In the genomic region with DNA sequence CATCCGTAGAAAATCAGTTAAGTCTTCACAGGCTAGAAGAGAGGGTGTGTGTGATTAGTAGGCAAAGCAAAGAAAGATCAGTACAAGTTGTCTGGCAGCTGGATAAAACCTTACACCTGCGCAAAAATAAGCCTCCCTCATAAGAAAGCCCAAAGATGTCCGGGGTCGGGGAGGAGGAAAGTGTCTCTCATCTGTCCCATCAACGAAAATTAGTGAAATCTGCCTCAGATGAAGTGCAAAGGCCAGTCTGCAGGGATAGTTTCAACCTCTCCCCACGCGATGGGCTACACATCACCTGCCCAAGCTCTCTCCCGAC, we compare ENCODE assay signal across 8 cellular contexts.
DNase-seq lines count a peak whose midpoint lies in the region; ATAC-seq and TF ChIP-seq lines count a peak whose summit lies in the region.

No MANE protein-coding gene starts in this region.

- H3K79me1 ChIP-seq in neuronal stem cell (ENCODE audit: low read depth, low read length), result no peaks in the 10 kb centered on the region

- POLR2A ChIA-PET in PC-3 (lab: Charles Lee; ENCODE audit: unreplicated experiment), result no interaction called here

- H3K4me1 ChIP-seq in DND-41 (ENCODE audit: insufficient read depth, low read length) (peaks cover 52% of the 10 kb centered on the region), PC-3 (ENCODE audit: insufficient read depth, low read length) (peaks cover 7% of the 10 kb centered on the region), neuronal stem cell (ENCODE audit: control insufficient read depth in 2 of 2, insufficient read depth in 1 of 2, low read depth in 1 of 2, low read length in 2 of 2) (peaks cover 0 to 7% of the 10 kb centered on the region in 2 donors), body of pancreas (peaks cover 26% of the 10 kb centered on the region)

- no peak for TF ChIP-seq POLR2A in body of pancreas (IDR thresholded peaks at IDR 0.05)

- no peaks in the 10 kb centered on the region for H3K9me2 ChIP-seq in PC-3 (replicated peaks; ENCODE audit: low read length)

- peak overlapping the region; percentile 50 for H3K27ac Mint-ChIP-seq in endothelial cell (ENCODE audit: unreplicated experiment)

- intact Hi-C loops in PC-3 (cut with micrococcal nuclease) (no loop called here), body of pancreas (cut with DNase I) (no loop called here)

- peaks cover 5% of the 10 kb centered on the region; the same call in 1 of the 2 replicates for H3K79me2 ChIP-seq in DND-41 (ENCODE audit: insufficient read depth, low read length)
- H3K79me2 ChIP-seq in PC-3 (ENCODE audit: low read length), result no peaks in the 10 kb centered on the region

- peak overlapping the region; percentile 95 for H3K23ac ChIP-seq in neuronal stem cell (ENCODE audit: low read depth, low read length, poor library complexity)

- H2AFZ ChIP-seq in DND-41 (ENCODE audit: low read depth, low read length) (peak overlapping the region; percentile 72), PC-3 (ENCODE audit: low read length) (peak overlapping the region; percentile 96), neuronal stem cell (ENCODE audit: low read length) (peak overlapping the region; percentile 97)

- H3K4me3 Mint-ChIP-seq in endothelial cell (ENCODE audit: unreplicated experiment), result peak overlapping the region; percentile 93

- peak overlapping the region; percentile 81 for H2BK15ac ChIP-seq in neuronal stem cell (ENCODE audit: low read length)

- H2BK5ac ChIP-seq in neuronal stem cell (ENCODE audit: low read length), result no peak overlapping the region

- peak overlapping the region; percentile 82 for H3K9ac ChIP-seq in DND-41 (ENCODE audit: low read depth, low read length)
- peak overlapping the region; percentile 59 for H3K9ac ChIP-seq in PC-3 (ENCODE audit: low read length)
- H3K9ac ChIP-seq in neuronal stem cell (ENCODE audit: low read depth, low read length, poor library complexity), result no peak overlapping the region

- H3F3A ChIP-seq in PC-3 (ENCODE audit: low read length, unreplicated experiment), result no peaks in the 10 kb centered on the region

- H2BK120ac ChIP-seq in neuronal stem cell (ENCODE audit: low read depth, low read length), result no peak overlapping the region

- H3K27me3 Mint-ChIP-seq in endothelial cell (ENCODE audit: unreplicated experiment), result peaks cover 4% of the 10 kb centered on the region

- no peak overlapping the region for H2BK12ac ChIP-seq in neuronal stem cell (ENCODE audit: low read length)

- no peak overlapping the region for H3K4ac ChIP-seq in neuronal stem cell (ENCODE audit: low read length)

- no peak overlapping the region for H4K91ac ChIP-seq in neuronal stem cell (ENCODE audit: low read depth, low read length, poor library complexity)

- no peaks in the 10 kb centered on the region for H3K9me3 Mint-ChIP-seq in endothelial cell (ENCODE audit: unreplicated experiment)

- peaks cover 11% of the 10 kb centered on the region for H3K4me1 Mint-ChIP-seq in endothelial cell (ENCODE audit: unreplicated experiment)

- H3K27me3 ChIP-seq in DND-41 (ENCODE audit: insufficient read depth, low read length, poor library complexity) (no peaks in the 10 kb centered on the region), PC-3 (ENCODE audit: low read length) (no peaks in the 10 kb centered on the region), neuronal stem cell (ENCODE audit: control insufficient read depth in 3 of 3, insufficient read depth in 3 of 3, low read depth in 1 of 3, low read length in 3 of 3) (peaks cover 0 to 37% (median 0%) of the 10 kb centered on the region in 3 experiments), body of pancreas (no peaks in the 10 kb centered on the region)

- CTCF ChIA-PET in PC-3 (lab: Charles Lee), result no interaction called here

- H3K9me3 ChIP-seq in DND-41 (ENCODE audit: insufficient read depth, low read length, severe bottlenecking) (no peaks in the 10 kb centered on the region), PC-3 (ENCODE audit: low read length) (no peaks in the 10 kb centered on the region), neuronal stem cell (replicated peaks in 1 of 2; ENCODE audit: control insufficient read depth in 2 of 2, insufficient read depth in 1 of 2, low read depth in 1 of 2, low read length in 2 of 2) (no peaks in the 10 kb centered on the region), body of pancreas (no peaks in the 10 kb centered on the region)

- ATAC-seq in DND-41 (ENCODE audit: insufficient read depth, low read depth) (no peak), PC-3 (no peak), body of pancreas (no peak), GM18909 (IDR thresholded peaks at IDR 0.05; ENCODE audit: poor library complexity, unreplicated experiment) (no peak)

- no TSS peak for BruUV-seq in PC-3 (replicated peaks; lab: Mats Ljungman, UMichigan)

- H2AK5ac ChIP-seq in neuronal stem cell (ENCODE audit: low read depth, low read length), result no peak overlapping the region

- DNase-seq in DND-41 (no peak), PC-3 (no peak), endothelial cell (ENCODE audit: low spot score) (no peak), neuronal stem cell (ENCODE audit: low spot score) (no peak), body of pancreas (no peak), NCI-H2227 (lab: John Stamatoyannopoulos, UW; ENCODE audit: unreplicated experiment) (no peak), Kasumi-1 (lab: John Stamatoyannopoulos, UW) (no peak)

- H3K27ac ChIP-seq in DND-41 (ENCODE audit: low read length) (peak overlapping the region; percentile 90), PC-3 (ENCODE audit: low read length) (no peak overlapping the region), neuronal stem cell (replicated peaks; ENCODE audit: low read length) (peak overlapping the region; percentile 68), body of pancreas (peak overlapping the region in 2 of 4 donors; percentile 66 to 71)

- H3K36me3 Mint-ChIP-seq in endothelial cell (ENCODE audit: low read depth, unreplicated experiment), result peaks cover 5% of the 10 kb centered on the region

- H3K4me2 ChIP-seq in DND-41 (ENCODE audit: insufficient read depth, low read length) (peak overlapping the region; percentile 73), PC-3 (ENCODE audit: low read length) (peak overlapping the region; percentile 83), neuronal stem cell (ENCODE audit: insufficient read depth, low read length, poor library complexity, severe bottlenecking) (peak overlapping the region; percentile 81)

- H3K14ac ChIP-seq in neuronal stem cell (ENCODE audit: low read length), result no peak overlapping the region

- TF ChIP-seq CTCF in DND-41 (IDR thresholded peaks at IDR 0.05; ENCODE audit: borderline replicate concordance, extremely low read depth, low read length, poor library complexity, severe bottlenecking), result no peak
- no peak for TF ChIP-seq CTCF in PC-3 (conservative IDR thresholded peaks at IDR 0.05; ENCODE audit: low read depth, low read length)
- TF ChIP-seq CTCF in endothelial cell (IDR thresholded peaks at IDR 0.05; ENCODE audit: unreplicated experiment), result no peak
- TF ChIP-seq CTCF in body of pancreas (IDR thresholded peaks at IDR 0.05), result no peak

- no peak overlapping the region for H4K8ac ChIP-seq in neuronal stem cell (ENCODE audit: low read depth, low read length)

- no peaks in the 10 kb centered on the region for H3K36me3 ChIP-seq in DND-41 (ENCODE audit: insufficient read depth, low read length)
- no peaks in the 10 kb centered on the region for H3K36me3 ChIP-seq in PC-3 (ENCODE audit: low read depth, low read length)
- H3K36me3 ChIP-seq in neuronal stem cell (replicated peaks in 1 of 2; ENCODE audit: control insufficient read depth in 2 of 2, insufficient read depth in 2 of 2, low read length in 2 of 2), result no peaks in the 10 kb centered on the region
- H3K36me3 ChIP-seq in body of pancreas (replicated peaks in 1 of 2; ENCODE audit: insufficient read depth in 1 of 2, low read depth in 2 of 2), result no peaks in the 10 kb centered on the region

- no CpG with 5 or more reads among the region's 8 CpGs for WGBS in neuronal stem cell (ENCODE audit: extremely low coverage in 2 of 2, insufficient read length in 2 of 2, insufficient replicate concordance in 1 of 2), 2 donors
- WGBS in body of pancreas, 2 donors, result 14 to 17% methylated on average over 8 of the region's 8 CpGs

- peak overlapping the region; percentile 97 for H3K18ac ChIP-seq in neuronal stem cell (ENCODE audit: low read length)

- H3K4me3 ChIP-seq in DND-41 (ENCODE audit: low read depth in 1 of 2, low read length in 2 of 2), result peak overlapping the region; percentile 38 to 65
- peak overlapping the region; percentile 78 for H3K4me3 ChIP-seq in PC-3 (ENCODE audit: low read length)
- peak overlapping the region; percentile 46 to 85 for H3K4me3 ChIP-seq in neuronal stem cell (ENCODE audit: low read length in 2 of 2)
- peak overlapping the region in 1 of 2 donors; percentile 78 for H3K4me3 ChIP-seq in body of pancreas

- H4K20me1 ChIP-seq in DND-41 (ENCODE audit: insufficient read depth, low read length) (no peaks in the 10 kb centered on the region), PC-3 (ENCODE audit: low read length) (no peaks in the 10 kb centered on the region)
